1 cellular context compared by ENCODE assay signal in genomic region chr14:22929104-22929847, GRCh38.
TF ChIP-seq lines count a peak whose summit lies in the region.

Gene PRMT5 (minus strand): TSS chr14:22929376. CDS start chr14:22929361, 15 bp downstream.

TF ChIP-seq in GM12878, 131 proteins besides CTCF, POLR2A, EP300 and RAD21 (continued from another document and continues in another):
- TF ChIP-seq, protein P1, sequence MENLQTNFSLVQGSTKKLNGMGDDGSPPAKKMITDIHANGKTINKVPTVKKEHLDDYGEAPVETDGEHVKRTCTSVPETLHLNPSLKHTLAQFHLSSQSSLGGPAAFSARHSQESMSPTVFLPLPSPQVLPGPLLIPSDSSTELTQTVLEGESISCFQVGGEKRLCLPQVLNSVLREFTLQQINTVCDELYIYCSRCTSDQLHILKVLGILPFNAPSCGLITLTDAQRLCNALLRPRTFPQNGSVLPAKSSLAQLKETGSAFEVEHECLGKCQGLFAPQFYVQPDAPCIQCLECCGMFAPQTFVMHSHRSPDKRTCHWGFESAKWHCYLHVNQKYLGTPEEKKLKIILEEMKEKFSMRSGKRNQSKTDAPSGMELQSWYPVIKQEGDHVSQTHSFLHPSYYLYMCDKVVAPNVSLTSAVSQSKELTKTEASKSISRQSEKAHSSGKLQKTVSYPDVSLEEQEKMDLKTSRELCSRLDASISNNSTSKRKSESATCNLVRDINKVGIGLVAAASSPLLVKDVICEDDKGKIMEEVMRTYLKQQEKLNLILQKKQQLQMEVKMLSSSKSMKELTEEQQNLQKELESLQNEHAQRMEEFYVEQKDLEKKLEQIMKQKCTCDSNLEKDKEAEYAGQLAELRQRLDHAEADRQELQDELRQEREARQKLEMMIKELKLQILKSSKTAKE (IDR thresholded peaks at IDR 0.05; ENCODE audit: low read depth, poor library complexity, severe bottlenecking) = peak; percentile 85
- TF ChIP-seq ZNF622 (IDR thresholded peaks at IDR 0.05) = no peak
- TF ChIP-seq STAT1 (conservative IDR thresholded peaks at IDR 0.05) = no peak; the same call in none of the 2 replicates
- TF ChIP-seq ZNF217 (IDR thresholded peaks at IDR 0.05) = no peak
- peak; percentile 61 for TF ChIP-seq RUNX3 (IDR thresholded peaks at IDR 0.05; ENCODE audit: low read length)
- no peak for TF ChIP-seq MTA2 (IDR thresholded peaks at IDR 0.05; ENCODE audit: low read depth)
- TF ChIP-seq YY1 (IDR thresholded peaks at IDR 0.05; ENCODE audit: low read depth, low read length) = peak; percentile 98
- TF ChIP-seq, protein P2, sequence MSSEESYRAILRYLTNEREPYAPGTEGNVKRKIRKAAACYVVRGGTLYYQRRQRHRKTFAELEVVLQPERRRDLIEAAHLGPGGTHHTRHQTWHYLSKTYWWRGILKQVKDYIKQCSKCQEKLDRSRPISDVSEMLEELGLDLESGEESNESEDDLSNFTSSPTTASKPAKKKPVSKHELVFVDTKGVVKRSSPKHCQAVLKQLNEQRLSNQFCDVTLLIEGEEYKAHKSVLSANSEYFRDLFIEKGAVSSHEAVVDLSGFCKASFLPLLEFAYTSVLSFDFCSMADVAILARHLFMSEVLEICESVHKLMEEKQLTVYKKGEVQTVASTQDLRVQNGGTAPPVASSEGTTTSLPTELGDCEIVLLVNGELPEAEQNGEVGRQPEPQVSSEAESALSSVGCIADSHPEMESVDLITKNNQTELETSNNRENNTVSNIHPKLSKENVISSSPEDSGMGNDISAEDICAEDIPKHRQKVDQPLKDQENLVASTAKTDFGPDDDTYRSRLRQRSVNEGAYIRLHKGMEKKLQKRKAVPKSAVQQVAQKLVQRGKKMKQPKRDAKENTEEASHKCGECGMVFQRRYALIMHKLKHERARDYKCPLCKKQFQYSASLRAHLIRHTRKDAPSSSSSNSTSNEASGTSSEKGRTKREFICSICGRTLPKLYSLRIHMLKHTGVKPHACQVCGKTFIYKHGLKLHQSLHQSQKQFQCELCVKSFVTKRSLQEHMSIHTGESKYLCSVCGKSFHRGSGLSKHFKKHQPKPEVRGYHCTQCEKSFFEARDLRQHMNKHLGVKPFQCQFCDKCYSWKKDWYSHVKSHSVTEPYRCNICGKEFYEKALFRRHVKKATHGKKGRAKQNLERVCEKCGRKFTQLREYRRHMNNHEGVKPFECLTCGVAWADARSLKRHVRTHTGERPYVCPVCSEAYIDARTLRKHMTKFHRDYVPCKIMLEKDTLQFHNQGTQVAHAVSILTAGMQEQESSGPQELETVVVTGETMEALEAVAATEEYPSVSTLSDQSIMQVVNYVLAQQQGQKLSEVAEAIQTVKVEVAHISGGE (CRISPR knock-in tag; IDR thresholded peaks at IDR 0.05) = no peak
- peak; percentile 90 for TF ChIP-seq SIN3A (IDR thresholded peaks at IDR 0.05; ENCODE audit: low read depth, low read length)
- no peak for TF ChIP-seq ASH2L (IDR thresholded peaks at IDR 0.05; ENCODE audit: borderline replicate concordance, low read depth)
- TF ChIP-seq, protein P3, sequence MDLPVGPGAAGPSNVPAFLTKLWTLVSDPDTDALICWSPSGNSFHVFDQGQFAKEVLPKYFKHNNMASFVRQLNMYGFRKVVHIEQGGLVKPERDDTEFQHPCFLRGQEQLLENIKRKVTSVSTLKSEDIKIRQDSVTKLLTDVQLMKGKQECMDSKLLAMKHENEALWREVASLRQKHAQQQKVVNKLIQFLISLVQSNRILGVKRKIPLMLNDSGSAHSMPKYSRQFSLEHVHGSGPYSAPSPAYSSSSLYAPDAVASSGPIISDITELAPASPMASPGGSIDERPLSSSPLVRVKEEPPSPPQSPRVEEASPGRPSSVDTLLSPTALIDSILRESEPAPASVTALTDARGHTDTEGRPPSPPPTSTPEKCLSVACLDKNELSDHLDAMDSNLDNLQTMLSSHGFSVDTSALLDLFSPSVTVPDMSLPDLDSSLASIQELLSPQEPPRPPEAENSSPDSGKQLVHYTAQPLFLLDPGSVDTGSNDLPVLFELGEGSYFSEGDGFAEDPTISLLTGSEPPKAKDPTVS (IDR thresholded peaks at IDR 0.05; ENCODE audit: low read depth, low read length) = 0 out of 2 replicates have a peak, but pooled peaks have one; percentile 71
- peak; percentile 88 for TF ChIP-seq TBL1XR1 (IDR thresholded peaks at IDR 0.05; ENCODE audit: low read depth, low read length)
- TF ChIP-seq ZZZ3 (IDR thresholded peaks at IDR 0.05; ENCODE audit: control insufficient read depth, insufficient read length, low read depth) = no peak
- TF ChIP-seq SPI1 (IDR thresholded peaks at IDR 0.05; ENCODE audit: borderline replicate concordance, insufficient read depth, low read depth, low read length) = no peak
- no peak for TF ChIP-seq ETV6 (conservative IDR thresholded peaks at IDR 0.05 in 1 of 2, IDR thresholded peaks at IDR 0.05 in 1 of 2; ENCODE audit: borderline replicate concordance in 1 of 2, low read depth in 1 of 2)
- TF ChIP-seq, protein P4, sequence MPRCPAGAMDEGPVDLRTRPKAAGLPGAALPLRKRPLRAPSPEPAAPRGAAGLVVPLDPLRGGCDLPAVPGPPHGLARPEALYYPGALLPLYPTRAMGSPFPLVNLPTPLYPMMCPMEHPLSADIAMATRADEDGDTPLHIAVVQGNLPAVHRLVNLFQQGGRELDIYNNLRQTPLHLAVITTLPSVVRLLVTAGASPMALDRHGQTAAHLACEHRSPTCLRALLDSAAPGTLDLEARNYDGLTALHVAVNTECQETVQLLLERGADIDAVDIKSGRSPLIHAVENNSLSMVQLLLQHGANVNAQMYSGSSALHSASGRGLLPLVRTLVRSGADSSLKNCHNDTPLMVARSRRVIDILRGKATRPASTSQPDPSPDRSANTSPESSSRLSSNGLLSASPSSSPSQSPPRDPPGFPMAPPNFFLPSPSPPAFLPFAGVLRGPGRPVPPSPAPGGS (IDR thresholded peaks at IDR 0.05; ENCODE audit: borderline replicate concordance, insufficient read depth, low read depth, low read length, poor library complexity, severe bottlenecking) = no peak
- no peak for TF ChIP-seq STAT3 (IDR thresholded peaks at IDR 0.05; ENCODE audit: low read depth, low read length)
- TF ChIP-seq, protein P5, sequence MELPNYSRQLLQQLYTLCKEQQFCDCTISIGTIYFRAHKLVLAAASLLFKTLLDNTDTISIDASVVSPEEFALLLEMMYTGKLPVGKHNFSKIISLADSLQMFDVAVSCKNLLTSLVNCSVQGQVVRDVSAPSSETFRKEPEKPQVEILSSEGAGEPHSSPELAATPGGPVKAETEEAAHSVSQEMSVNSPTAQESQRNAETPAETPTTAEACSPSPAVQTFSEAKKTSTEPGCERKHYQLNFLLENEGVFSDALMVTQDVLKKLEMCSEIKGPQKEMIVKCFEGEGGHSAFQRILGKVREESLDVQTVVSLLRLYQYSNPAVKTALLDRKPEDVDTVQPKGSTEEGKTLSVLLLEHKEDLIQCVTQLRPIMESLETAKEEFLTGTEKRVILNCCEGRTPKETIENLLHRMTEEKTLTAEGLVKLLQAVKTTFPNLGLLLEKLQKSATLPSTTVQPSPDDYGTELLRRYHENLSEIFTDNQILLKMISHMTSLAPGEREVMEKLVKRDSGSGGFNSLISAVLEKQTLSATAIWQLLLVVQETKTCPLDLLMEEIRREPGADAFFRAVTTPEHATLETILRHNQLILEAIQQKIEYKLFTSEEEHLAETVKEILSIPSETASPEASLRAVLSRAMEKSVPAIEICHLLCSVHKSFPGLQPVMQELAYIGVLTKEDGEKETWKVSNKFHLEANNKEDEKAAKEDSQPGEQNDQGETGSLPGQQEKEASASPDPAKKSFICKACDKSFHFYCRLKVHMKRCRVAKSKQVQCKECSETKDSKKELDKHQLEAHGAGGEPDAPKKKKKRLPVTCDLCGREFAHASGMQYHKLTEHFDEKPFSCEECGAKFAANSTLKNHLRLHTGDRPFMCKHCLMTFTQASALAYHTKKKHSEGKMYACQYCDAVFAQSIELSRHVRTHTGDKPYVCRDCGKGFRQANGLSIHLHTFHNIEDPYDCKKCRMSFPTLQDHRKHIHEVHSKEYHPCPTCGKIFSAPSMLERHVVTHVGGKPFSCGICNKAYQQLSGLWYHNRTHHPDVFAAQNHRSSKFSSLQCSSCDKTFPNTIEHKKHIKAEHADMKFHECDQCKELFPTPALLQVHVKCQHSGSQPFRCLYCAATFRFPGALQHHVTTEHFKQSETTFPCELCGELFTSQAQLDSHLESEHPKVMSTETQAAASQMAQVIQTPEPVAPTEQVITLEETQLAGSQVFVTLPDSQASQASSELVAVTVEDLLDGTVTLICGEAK (IDR thresholded peaks at IDR 0.05; ENCODE audit: borderline replicate concordance) = peak; percentile 88
- TF ChIP-seq CEBPZ (IDR thresholded peaks at IDR 0.05; ENCODE audit: low read depth, low read length) = peak; percentile 36; the same call in 1 of the 2 replicates
- TF ChIP-seq BMI1 (IDR thresholded peaks at IDR 0.05; ENCODE audit: borderline replicate concordance) = peak; percentile 96
- no peak for TF ChIP-seq EGR1 (IDR thresholded peaks at IDR 0.05; ENCODE audit: borderline replicate concordance in 1 of 2, low read depth in 2 of 2, low read length in 2 of 2)
- TF ChIP-seq MYC (IDR thresholded peaks at IDR 0.05; ENCODE audit: insufficient read depth, insufficient read length, insufficient replicate concordance, low read length, severe bottlenecking) = peak; percentile 42
- peak; percentile 89 for TF ChIP-seq MAX (IDR thresholded peaks at IDR 0.05; ENCODE audit: low read depth, low read length)
- peak; percentile 69; the same call in 1 of the 2 replicates for TF ChIP-seq IRF3 (IDR thresholded peaks at IDR 0.05)
- TF ChIP-seq, protein P6, sequence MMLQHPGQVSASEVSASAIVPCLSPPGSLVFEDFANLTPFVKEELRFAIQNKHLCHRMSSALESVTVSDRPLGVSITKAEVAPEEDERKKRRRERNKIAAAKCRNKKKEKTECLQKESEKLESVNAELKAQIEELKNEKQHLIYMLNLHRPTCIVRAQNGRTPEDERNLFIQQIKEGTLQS (IDR thresholded peaks at IDR 0.05; ENCODE audit: borderline replicate concordance, extremely low read depth, low read depth, low read length) = no peak
- no peak for TF ChIP-seq CHD1 (IDR thresholded peaks at IDR 0.05; ENCODE audit: low read depth, low read length)
- TF ChIP-seq, protein P7, sequence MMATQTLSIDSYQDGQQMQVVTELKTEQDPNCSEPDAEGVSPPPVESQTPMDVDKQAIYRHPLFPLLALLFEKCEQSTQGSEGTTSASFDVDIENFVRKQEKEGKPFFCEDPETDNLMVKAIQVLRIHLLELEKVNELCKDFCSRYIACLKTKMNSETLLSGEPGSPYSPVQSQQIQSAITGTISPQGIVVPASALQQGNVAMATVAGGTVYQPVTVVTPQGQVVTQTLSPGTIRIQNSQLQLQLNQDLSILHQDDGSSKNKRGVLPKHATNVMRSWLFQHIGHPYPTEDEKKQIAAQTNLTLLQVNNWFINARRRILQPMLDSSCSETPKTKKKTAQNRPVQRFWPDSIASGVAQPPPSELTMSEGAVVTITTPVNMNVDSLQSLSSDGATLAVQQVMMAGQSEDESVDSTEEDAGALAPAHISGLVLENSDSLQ (IDR thresholded peaks at IDR 0.05) = peak; percentile 93
- TF ChIP-seq TCF7 (IDR thresholded peaks at IDR 0.05; ENCODE audit: borderline replicate concordance) = peak; percentile 77
- TF ChIP-seq, protein P8, sequence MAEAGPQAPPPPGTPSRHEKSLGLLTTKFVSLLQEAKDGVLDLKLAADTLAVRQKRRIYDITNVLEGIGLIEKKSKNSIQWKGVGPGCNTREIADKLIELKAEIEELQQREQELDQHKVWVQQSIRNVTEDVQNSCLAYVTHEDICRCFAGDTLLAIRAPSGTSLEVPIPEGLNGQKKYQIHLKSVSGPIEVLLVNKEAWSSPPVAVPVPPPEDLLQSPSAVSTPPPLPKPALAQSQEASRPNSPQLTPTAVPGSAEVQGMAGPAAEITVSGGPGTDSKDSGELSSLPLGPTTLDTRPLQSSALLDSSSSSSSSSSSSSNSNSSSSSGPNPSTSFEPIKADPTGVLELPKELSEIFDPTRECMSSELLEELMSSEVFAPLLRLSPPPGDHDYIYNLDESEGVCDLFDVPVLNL (IDR thresholded peaks at IDR 0.05; ENCODE audit: low read depth, low read length) = no peak
- no peak for TF ChIP-seq SUZ12 (IDR thresholded peaks at IDR 0.05; ENCODE audit: unreplicated experiment)
- TF ChIP-seq BACH1 (IDR thresholded peaks at IDR 0.05; ENCODE audit: borderline replicate concordance) = peak; percentile 55; the same call in 1 of the 2 replicates
- no peak for TF ChIP-seq NRF1 (conservative IDR thresholded peaks at IDR 0.05; ENCODE audit: low read depth, low read length)
- TF ChIP-seq PBX3 (IDR thresholded peaks at IDR 0.05; ENCODE audit: insufficient replicate concordance, low read depth, low read length) = no peak
- TF ChIP-seq CBFB (IDR thresholded peaks at IDR 0.05; ENCODE audit: low read depth) = no peak; the same call in 1 of the 2 replicates
